13 cellular contexts compared by ENCODE assay signal in the genomic region with DNA sequence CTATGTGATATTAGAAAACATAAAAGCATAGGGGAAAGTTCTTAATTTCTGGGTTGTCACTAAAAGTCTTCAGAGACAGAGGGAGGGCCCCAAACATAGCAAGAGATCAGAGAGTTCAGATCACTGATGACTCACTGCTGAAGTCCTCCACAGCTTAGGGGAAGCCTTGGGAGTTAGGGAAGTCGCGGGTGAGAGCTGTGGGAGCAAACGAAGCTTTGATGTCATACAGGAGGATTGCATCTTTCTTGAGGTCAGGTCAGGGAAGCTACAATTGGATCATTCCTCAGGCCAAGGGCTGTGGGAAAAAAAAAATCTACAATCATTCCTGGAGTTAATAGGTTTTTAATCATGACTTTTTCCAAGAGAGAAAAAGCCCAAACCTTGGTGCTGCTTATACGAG.
A peak's percentile ranks its signal among the peaks of the same experiment; 100 is the strongest.
DNase-seq lines count a peak whose midpoint lies in the region; ATAC-seq and TF ChIP-seq lines count a peak whose summit lies in the region.
"Had no signal": no experiment of that assay in that cellular context is flagged by ENCODE, and none has a peak within 500 bp of the region (broad histone marks: within the 10 kb centered on the region; RNA-seq: fewer than 3 reads in every experiment).

No MANE protein-coding gene starts in this region.

- ATAC-seq in GM21515 (IDR thresholded peaks at IDR 0.05; ENCODE audit: unreplicated experiment) (no peak), HG03342 (IDR thresholded peaks at IDR 0.05; ENCODE audit: unreplicated experiment) (no peak)
- no peak for ATAC-seq in stimulated activated naive CD8-positive, alpha-beta T cell treated with anti-CD3 and anti-CD28 coated beads, Interleukin-15, amount 100 ng/mL, for 72 hours

- H3K27ac Mint-ChIP-seq in stimulated activated naive CD8-positive, alpha-beta T cell treated with anti-CD3 and anti-CD28 coated beads, Interleukin-15, amount 100 ng/mL, for 72 hours, result peak overlapping the region in 1 of 2 donors; percentile 65
- H3K27ac Mint-ChIP-seq: CD4-positive, CD25-positive, alpha-beta regulatory T cell; dendritic cell treated with granulocyte-macrophage colony-stimulating factor and Interleukin-4, amounts not matched to agents 40 ng/mL and 50 ng/mL, for 4 days had no signal

- H3K4me1 ChIP-seq in SJSA1 (replicated peaks) (peaks cover 73% of the 10 kb centered on the region), ovary (ENCODE audit: insufficient read depth) (peaks cover 2% of the 10 kb centered on the region)

- 8 to 23% (median 16%) methylated on average over 4 of the region's 4 CpGs for WGBS in ovary, 3 donors

- peaks cover 5% of the 10 kb centered on the region for H3K4me1 Mint-ChIP-seq in stimulated activated naive CD8-positive, alpha-beta T cell treated with anti-CD3 and anti-CD28 coated beads, Interleukin-15, amount 100 ng/mL, for 72 hours
- H3K4me1 Mint-ChIP-seq: CD4-positive, CD25-positive, alpha-beta regulatory T cell had no signal

- no peak for TF ChIP-seq POLR2A in ovary (IDR thresholded peaks at IDR 0.05)

- no peaks in the 10 kb centered on the region for H3K27me3 ChIP-seq in SJSA1 (replicated peaks)
- no peaks in the 10 kb centered on the region for H3K27me3 ChIP-seq in ovary

- H3K27ac ChIP-seq in SJSA1 (peak overlapping the region; percentile 84), ovary (peak overlapping the region in 1 of 2 donors; percentile 4)

- H3K9me3 ChIP-seq in SJSA1 (replicated peaks) (no peaks in the 10 kb centered on the region), ovary (no peaks in the 10 kb centered on the region)

- H3K4me3 Mint-ChIP-seq in stimulated activated naive CD8-positive, alpha-beta T cell treated with anti-CD3 and anti-CD28 coated beads, Interleukin-15, amount 100 ng/mL, for 72 hours, result no peak overlapping the region
- H3K4me3 Mint-ChIP-seq: CD4-positive, CD25-positive, alpha-beta regulatory T cell; dendritic cell treated with granulocyte-macrophage colony-stimulating factor and Interleukin-4, amounts not matched to agents 40 ng/mL and 50 ng/mL, for 4 days had no signal

- DNase-seq in AG08396 (ENCODE audit: low spot score) (peak; percentile 69), SJSA1 (ENCODE audit: low read depth in 1 of 2, low spot score in 2 of 2) (peak; percentile 79 to 82), fibroblast of pulmonary artery (ENCODE audit: low read depth) (peak; percentile 93), ovary (peak in 3 of 5 donors; percentile 56 to 62 (median 61)), dermis blood vessel endothelial cell (no peak)
- DNase-seq in stimulated activated naive CD8-positive, alpha-beta T cell treated with anti-CD3 and anti-CD28 coated beads, Interleukin-15, amount 100 ng/mL, for 72 hours, result no peak
- DNase-seq: CD4-positive, CD25-positive, alpha-beta regulatory T cell; kidney; NCI-H524; stimulated activated naive CD4-positive, alpha-beta T cell had no signal

- intact Hi-C loops in ovary (cut with DNase I), result no loop called here

- no peaks in the 10 kb centered on the region for H3K9me3 Mint-ChIP-seq in stimulated activated naive CD8-positive, alpha-beta T cell treated with anti-CD3 and anti-CD28 coated beads, Interleukin-15, amount 100 ng/mL, for 72 hours
- H3K9me3 Mint-ChIP-seq: dendritic cell treated with granulocyte-macrophage colony-stimulating factor and Interleukin-4, amounts not matched to agents 40 ng/mL and 50 ng/mL, for 4 days had no signal

- no peak overlapping the region for H3K4me3 ChIP-seq in SJSA1
- H3K4me3 ChIP-seq in fibroblast of pulmonary artery (replicated peaks; ENCODE audit: low read depth, low read length), result no peak overlapping the region
- no peak overlapping the region for H3K4me3 ChIP-seq in ovary

- no peak for TF ChIP-seq EP300 in ovary (IDR thresholded peaks at IDR 0.05)

- no peak for TF ChIP-seq CTCF in fibroblast of pulmonary artery (IDR thresholded peaks at IDR 0.05; ENCODE audit: low read length, missing control alignments)
- TF ChIP-seq CTCF in ovary (IDR thresholded peaks at IDR 0.05), result no peak

- H3K36me3 ChIP-seq in SJSA1 (no peaks in the 10 kb centered on the region), ovary (no peaks in the 10 kb centered on the region)

- peaks cover 40% of the 10 kb centered on the region for H3K27me3 Mint-ChIP-seq in stimulated activated naive CD8-positive, alpha-beta T cell treated with anti-CD3 and anti-CD28 coated beads, Interleukin-15, amount 100 ng/mL, for 72 hours

Comparison
In these comparisons a context has a peak if more than half of its experiments do, and no peak if none do; other contexts are left out.
1. DNase-seq: peak in AG08396 (single experiment), SJSA1 (2 of 2), fibroblast of pulmonary artery (single experiment) and ovary (3 of 5); none in dermis blood vessel endothelial cell (single experiment) and stimulated activated naive CD8-positive, alpha-beta T cell treated with anti-CD3 and anti-CD28 coated beads, Interleukin-15, amount 100 ng/mL, for 72 hours (0 of 2).